ENCODE assay signal across 1 cellular context in genomic region chr3:13776253-13777050, GRCh38.
TF ChIP-seq lines count a peak whose summit lies in the region.

No MANE protein-coding gene starts in this region.

TF ChIP-seq in H1, 55 proteins besides CTCF, POLR2A, EP300 and RAD21 (continued from another document):
- TF ChIP-seq JUND (IDR thresholded peaks at IDR 0.05; ENCODE audit: low read length) = no peak
- no peak for TF ChIP-seq BCL11A (IDR thresholded peaks at IDR 0.05; ENCODE audit: low read depth in 2 of 2, low read length in 2 of 2)
TF ChIP-seq in H1: peak in this region for 0.
